8 cellular contexts compared by ENCODE assay signal in the genomic region with DNA sequence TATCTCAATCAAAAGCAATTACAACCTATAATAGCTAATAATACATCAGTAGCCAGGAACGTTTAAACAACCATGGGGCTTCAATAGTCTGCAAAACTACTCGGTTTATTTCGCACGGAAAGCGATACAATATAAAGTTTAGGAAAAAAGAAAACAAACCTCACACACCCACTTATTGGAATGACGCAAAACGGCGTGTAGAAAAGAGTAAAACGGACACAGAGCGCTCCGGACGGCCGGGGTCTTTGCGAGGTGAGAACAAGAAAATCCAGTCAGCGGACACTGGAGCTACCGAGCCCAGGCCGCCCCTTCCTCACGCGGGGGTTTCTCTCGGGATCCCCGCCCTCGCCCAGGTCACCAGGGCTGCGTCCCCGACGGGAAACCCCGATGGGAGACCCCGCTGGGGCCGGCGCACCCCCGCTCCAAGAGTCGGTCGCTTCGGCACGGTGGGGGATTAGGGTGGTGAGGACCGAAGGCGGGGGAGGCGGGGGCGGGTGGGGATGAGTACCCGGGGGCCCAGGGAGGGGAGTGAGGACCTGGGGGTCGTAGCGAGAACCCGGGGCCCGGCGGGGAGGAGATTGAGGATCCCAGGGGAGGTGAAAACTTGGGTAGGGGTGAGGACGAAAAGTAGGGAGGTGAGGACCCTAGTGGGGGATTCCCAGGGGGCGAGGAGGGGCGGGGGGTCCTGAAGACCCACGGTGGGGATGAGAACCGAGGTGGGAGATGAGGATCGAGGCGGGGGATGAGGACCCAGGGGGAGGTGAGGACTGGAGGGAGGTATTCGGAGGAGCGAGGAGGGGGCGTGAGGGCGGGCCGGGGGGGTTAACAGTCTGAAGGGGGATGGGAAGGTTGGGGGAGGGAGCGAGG. TPM values are rescaled to one million over a fixed set of nuclear protein-coding genes. Genes with fewer than 3 reads are reported as not detected.
DNase-seq lines count a peak whose midpoint lies in the region; ATAC-seq, FAIRE-seq and TF ChIP-seq lines count a peak whose summit lies in the region.

No MANE protein-coding gene starts in this region.

- H3K27me3 Mint-ChIP-seq in activated CD4-positive, alpha-beta T cell treated with anti-CD3 and anti-CD28 coated beads, Interleukin-2, amount 10 ng/mL, durations not matched to agents 7 days and 5 days, result peaks cover 2% of the 10 kb centered on the region
- no peaks in the 10 kb centered on the region for H3K27me3 Mint-ChIP-seq in astrocyte (ENCODE audit: low read depth, unreplicated experiment)

- TF ChIP-seq POLR2A in tibial nerve (IDR thresholded peaks at IDR 0.05), result no peak

- H3K4me1 Mint-ChIP-seq in activated CD4-positive, alpha-beta T cell treated with anti-CD3 and anti-CD28 coated beads, Interleukin-2, amount 10 ng/mL, durations not matched to agents 7 days and 5 days, result peaks cover 36% of the 10 kb centered on the region
- peaks cover 6% of the 10 kb centered on the region for H3K4me1 Mint-ChIP-seq in astrocyte (ENCODE audit: low read depth, unreplicated experiment)

- peak overlapping the region; percentile 93 for H3K27ac Mint-ChIP-seq in activated CD4-positive, alpha-beta T cell treated with anti-CD3 and anti-CD28 coated beads, Interleukin-2, amount 10 ng/mL, durations not matched to agents 7 days and 5 days
- H3K27ac Mint-ChIP-seq in astrocyte (ENCODE audit: unreplicated experiment), result peak overlapping the region; percentile 75

- H3K4me2 ChIP-seq in astrocyte (ENCODE audit: low read length), result peak overlapping the region; percentile 86

- no peak for TF ChIP-seq CTCF in astrocyte (IDR thresholded peaks at IDR 0.05; ENCODE audit: insufficient read depth, low read depth, low read length)
- no peak for TF ChIP-seq CTCF in left lung (IDR thresholded peaks at IDR 0.05)
- no peak for TF ChIP-seq CTCF in tibial nerve (IDR thresholded peaks at IDR 0.05)

- H3K9me3 ChIP-seq in astrocyte (ENCODE audit: insufficient read depth, low read depth, low read length) (no peaks in the 10 kb centered on the region), left lung (no peaks in the 10 kb centered on the region), tibial nerve (no peaks in the 10 kb centered on the region)

- H3K9ac ChIP-seq in astrocyte (ENCODE audit: low read length), result peak overlapping the region; percentile 97

- TF ChIP-seq EP300 in tibial nerve (IDR thresholded peaks at IDR 0.05), result no peak

- no peaks in the 10 kb centered on the region for H3K9me3 Mint-ChIP-seq in activated CD4-positive, alpha-beta T cell treated with anti-CD3 and anti-CD28 coated beads, Interleukin-2, amount 10 ng/mL, durations not matched to agents 7 days and 5 days
- H3K9me3 Mint-ChIP-seq in astrocyte (ENCODE audit: unreplicated experiment), result no peaks in the 10 kb centered on the region

- no peak for FAIRE-seq in astrocyte (lab: Jason Lieb, UNC)

- peak overlapping the region; percentile 89 for H3K4me3 Mint-ChIP-seq in activated CD4-positive, alpha-beta T cell treated with anti-CD3 and anti-CD28 coated beads, Interleukin-2, amount 10 ng/mL, durations not matched to agents 7 days and 5 days
- peak overlapping the region; percentile 94 for H3K4me3 Mint-ChIP-seq in astrocyte (ENCODE audit: unreplicated experiment)

- peaks cover 7% of the 10 kb centered on the region for H3K4me1 ChIP-seq in astrocyte (ENCODE audit: insufficient read depth, low read length)
- H3K4me1 ChIP-seq in left lung, result peaks cover 0 to 35% of the 10 kb centered on the region in 2 donors
- H3K4me1 ChIP-seq in tibial nerve, result peaks cover 0 to 36% (median 2%) of the 10 kb centered on the region in 4 donors

- no peak for DNase-seq in activated CD4-positive, alpha-beta T cell treated with anti-CD3 and anti-CD28 coated beads, Interleukin-2, amount 10 ng/mL, durations not matched to agents 7 days and 5 days
- DNase-seq in activated CD4-positive, alpha-beta T cell treated with anti-CD3 and anti-CD28 coated beads for 1 hour, result no peak
- DNase-seq in astrocyte (ENCODE audit: low read depth) (no peak), left lung (peak in 1 of 2 donors; percentile 80), tibial nerve (ENCODE audit: low spot score in 2 of 2) (no peak), NCI-H345 (lab: John Stamatoyannopoulos, UW) (no peak)
- no peak for DNase-seq in stimulated activated CD8-positive, alpha-beta memory T cell treated with anti-CD3 and anti-CD28 coated beads, Interleukin-4, amount 100 ng/mL, for 48 hours

- H3K4me3 ChIP-seq in astrocyte (ENCODE audit: insufficient read depth, low read depth, low read length), result peak overlapping the region; percentile 87
- H3K4me3 ChIP-seq in left lung, result peak overlapping the region; percentile 90 to 98
- peak overlapping the region; percentile 58 to 99 (median 81) for H3K4me3 ChIP-seq in tibial nerve

- H3K27me3 ChIP-seq in astrocyte (ENCODE audit: insufficient read depth, low read length), result no peaks in the 10 kb centered on the region
- H3K27me3 ChIP-seq in left lung, result no peaks in the 10 kb centered on the region
- no peaks in the 10 kb centered on the region for H3K27me3 ChIP-seq in tibial nerve

- H4K20me1 ChIP-seq in astrocyte (ENCODE audit: insufficient read depth, low read length), result peaks cover 31% of the 10 kb centered on the region

- peak overlapping the region; percentile 99 for H3K27ac ChIP-seq in astrocyte (ENCODE audit: low read depth, low read length)
- peak overlapping the region; percentile 93 to 99 for H3K27ac ChIP-seq in left lung
- peak overlapping the region; percentile 93 to 99 (median 96) for H3K27ac ChIP-seq in tibial nerve

- intact Hi-C loops in left lung (cut with DNase I), result no loop called here

- CTCF ChIA-PET in activated CD4-positive, alpha-beta T cell treated with anti-CD3 and anti-CD28 coated beads, Interleukin-2, amount 10 ng/mL, durations not matched to agents 7 days and 5 days (lab: Charles Lee), result interaction anchor here (2.6 kb wide), 1 partner anchor 11 kb away, joined by 6 read pairs; no protein-coding TSS in a partner anchor

- H3K36me3 ChIP-seq in astrocyte (ENCODE audit: insufficient read depth, low read length), result peaks cover 2% of the 10 kb centered on the region
- peaks cover 0 to 24% of the 10 kb centered on the region in 2 donors for H3K36me3 ChIP-seq in left lung
- H3K36me3 ChIP-seq in tibial nerve, result peaks cover 0 to 33% (median 0%) of the 10 kb centered on the region in 3 donors

- peaks cover 26% of the 10 kb centered on the region for H3K36me3 Mint-ChIP-seq in activated CD4-positive, alpha-beta T cell treated with anti-CD3 and anti-CD28 coated beads, Interleukin-2, amount 10 ng/mL, durations not matched to agents 7 days and 5 days (ENCODE audit: low read depth)
- H3K36me3 Mint-ChIP-seq in astrocyte (ENCODE audit: low read depth, unreplicated experiment), result peaks cover 3% of the 10 kb centered on the region

- WGBS in tibial nerve, 2 donors, result 1 to 3% methylated on average over 50 to 52 of the region's 57 CpGs

- ATAC-seq in left lung (no peak), GM21786 (IDR thresholded peaks at IDR 0.05; ENCODE audit: unreplicated experiment) (no peak)

- H3K79me2 ChIP-seq in astrocyte (ENCODE audit: insufficient read depth, low read length), result peaks cover 55% of the 10 kb centered on the region

- H2AFZ ChIP-seq in astrocyte (ENCODE audit: low read depth, low read length), result peak overlapping the region; percentile 100

- POLR2A ChIA-PET in activated CD4-positive, alpha-beta T cell treated with anti-CD3 and anti-CD28 coated beads, Interleukin-2, amount 10 ng/mL, durations not matched to agents 7 days and 5 days (lab: Charles Lee), result no interaction called here

RNA-seq across cellular contexts. Expression of gene NELFA, which starts 0.7 kb away (rescaled TPM):
- 10 to 100 TPM; 34.7 to 36.2 TPM for total RNA-seq in activated CD4-positive, alpha-beta T cell treated with anti-CD3 and anti-CD28 coated beads, Interleukin-2, amount 10 ng/mL, durations not matched to agents 7 days and 5 days
- 22.1 and 24.5 TPM in 2 replicates for total RNA-seq in astrocyte
- 10 to 100 TPM; 22.5 to 22.9 TPM for total RNA-seq in left lung
- total RNA-seq in tibial nerve, result 10 to 100 TPM; 32.9 to 43.1 (median 37.5) TPM

RNA-seq across cellular contexts. Expression of gene NAT8L, which starts 51.1 kb away (rescaled TPM):
- total RNA-seq in activated CD4-positive, alpha-beta T cell treated with anti-CD3 and anti-CD28 coated beads, Interleukin-2, amount 10 ng/mL, durations not matched to agents 7 days and 5 days, result under 1 TPM in 1 of 2 experiments, not detected in 1; 0.07 TPM
- total RNA-seq in astrocyte (1.2 and 1.6 TPM in 2 replicates), left lung (under 1 TPM; 0.23 to 0.24 TPM), tibial nerve (10 to 100 TPM in 1 of 4 donors, 1 to 10 TPM in 3; 1.8 to 11.1 (median 5.6) TPM)
